Comparison of ENCODE assay signal across 12 cellular contexts in genomic region chr6:74705451-74705850, GRCh38.
"Had no signal": no experiment of that assay in that cellular context is flagged by ENCODE, and none has a peak within 500 bp of the region (broad histone marks: within the 10 kb centered on the region; RNA-seq: fewer than 3 reads in every experiment).

No MANE protein-coding gene starts in this region.

- H3K4me1 ChIP-seq: prostate gland, upper lobe of left lung had no signal

- H3K27me3 ChIP-seq: ascending aorta, cardiac muscle cell, dorsolateral prefrontal cortex, upper lobe of left lung had no signal

- H3K9me3 ChIP-seq: ascending aorta, prostate gland, upper lobe of left lung had no signal

- DNase-seq: activated CD4-positive, alpha-beta T cell treated with anti-CD3 and anti-CD28 coated beads, Interleukin-2, amount 10 ng/mL, durations not matched to agents 7 days and 5 days; activated CD4-positive, CD25-positive, alpha-beta regulatory T cell; activated CD8-positive, alpha-beta memory T cell treated with anti-CD3 and anti-CD28 coated beads for 24 hours; dorsolateral prefrontal cortex; endodermal cell; nucleus accumbens; right cardiac atrium; stimulated activated naive CD8-positive, alpha-beta T cell treated with anti-CD3 and anti-CD28 coated beads, Interleukin-15, amount 100 ng/mL, for 72 hours; upper lobe of left lung had no signal

- ATAC-seq: right cardiac atrium; stimulated activated naive CD8-positive, alpha-beta T cell treated with anti-CD3 and anti-CD28 coated beads, Interleukin-15, amount 100 ng/mL, for 72 hours had no signal

- H3K4me3 ChIP-seq: ascending aorta, cardiac muscle cell, dorsolateral prefrontal cortex, prostate gland, upper lobe of left lung had no signal

- H3K36me3 ChIP-seq: ascending aorta, cardiac muscle cell, prostate gland, upper lobe of left lung had no signal

- H3K27ac ChIP-seq: ascending aorta, cardiac muscle cell, dorsolateral prefrontal cortex, prostate gland, upper lobe of left lung had no signal
